Comparison of ENCODE assay signal across 33 cellular contexts in the genomic region with DNA sequence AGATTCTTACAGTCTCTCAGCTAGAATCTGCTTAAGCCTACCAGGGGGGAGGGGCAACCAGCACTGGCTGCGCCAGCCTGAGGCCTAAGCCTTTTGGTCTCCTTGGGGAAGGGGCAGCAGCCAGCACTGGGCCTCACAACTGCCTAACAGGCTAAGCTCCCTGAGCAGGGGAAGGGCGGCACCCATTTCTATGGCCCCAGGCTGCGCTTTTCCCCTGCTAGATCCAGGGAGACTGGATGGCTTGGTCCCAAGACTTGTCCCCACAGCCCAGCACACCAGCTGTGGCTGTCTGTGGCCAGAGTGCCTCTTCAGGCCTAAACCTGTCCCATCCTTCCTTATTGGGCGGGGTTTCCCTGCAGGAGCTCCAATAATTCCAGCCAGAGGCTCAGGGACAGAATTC.
"Had no signal": no experiment of that assay in that cellular context is flagged by ENCODE, and none has a peak within 500 bp of the region (broad histone marks: within the 10 kb centered on the region; RNA-seq: fewer than 3 reads in every experiment).

No MANE protein-coding gene starts in this region.

- ATAC-seq: Panc1, Right ventricle myocardium inferior had no signal

- H3K4me3 ChIP-seq: PC-9, SJSA1 had no signal

- H3K36me3 ChIP-seq: SJSA1 had no signal

- H3K27ac Mint-ChIP-seq: T-helper 1 cell treated with Interleukin-12 subunit alpha and Interleukin-12 subunit beta and Interleukin-4 antibody, amounts not matched to agents 30 μg/mL and 1 μg/mL, for 36 hours had no signal

- H2AFZ ChIP-seq: PC-9 had no signal

- H3K9me2 ChIP-seq: SK-N-SH had no signal

- H3K9ac ChIP-seq: SK-N-SH had no signal

- H3K27ac ChIP-seq: PC-9, SJSA1 had no signal

- H3K4me1 ChIP-seq: SJSA1 had no signal

- H3K4me3 Mint-ChIP-seq: T-helper 1 cell treated with Interleukin-12 subunit alpha and Interleukin-12 subunit beta and Interleukin-4 antibody, amounts not matched to agents 30 μg/mL and 1 μg/mL, for 36 hours had no signal

- H3K9me3 ChIP-seq: SJSA1, SK-N-SH had no signal

- H3K27me3 ChIP-seq: SJSA1 had no signal

- DNase-seq: Karpas-422, KG1, NCI-H1048, NCI-H1092 treated with DMSO at 0.1 percent for 48 hours, NCI-H1105 treated with DMSO at 0.1 percent for 48 hours, NCI-H1417, NCI-H1436, NCI-H146, NCI-H1694, NCI-H187, NCI-H1930, NCI-H2029 treated with DMSO at 0.1 percent for 48 hours, NCI-H2081 treated with DMSO at 0.1 percent for 48 hours, NCI-H2107, NCI-H2171, NCI-H226, NCI-H446 treated with DMSO at 0.1 percent for 48 hours, NCI-H510A, NCI-H524, NCI-H526, NCI-H69, NCI-H748 treated with DMSO at 0.1 percent for 48 hours, PC-9, RPMI8226, SHP77, SIG-M5, SK-N-SH, SW 1271, T-helper 1 cell had no signal

- H3K4me2 ChIP-seq: PC-9, SK-N-SH had no signal
